ENCODE assay signal across 13 cellular contexts in genomic region chr14:102799684-102800562, GRCh38. TPM values are rescaled to one million over a fixed set of nuclear protein-coding genes. Genes with fewer than 3 reads are reported as not detected.
DNase-seq lines count a peak whose midpoint lies in the region; ATAC-seq and TF ChIP-seq lines count a peak whose summit lies in the region.
"Had no signal": no experiment of that assay in that cellular context is flagged by ENCODE, and none has a peak within 500 bp of the region (broad histone marks: within the 10 kb centered on the region; RNA-seq: fewer than 3 reads in every experiment).

No MANE protein-coding gene starts in this region.

- peak overlapping the region; percentile 12 for H3K4me3 Mint-ChIP-seq in activated naive CD8-positive, alpha-beta T cell treated with anti-CD3 and anti-CD28 coated beads, Interleukin-2, amount 50 U/mL, for 24 hours
- H3K4me3 Mint-ChIP-seq in activated CD8-positive, alpha-beta memory T cell treated with anti-CD3 and anti-CD28 coated beads, Interleukin-2, amount 10 ng/mL, durations not matched to agents 7 days and 5 days, result no peak overlapping the region

- H4K20me1 ChIP-seq in GM23248 (ENCODE audit: insufficient read depth), result no peaks in the 10 kb centered on the region

- no peak for ATAC-seq in activated naive CD8-positive, alpha-beta T cell treated with anti-CD3 and anti-CD28 coated beads, Interleukin-2, amount 50 U/mL, for 24 hours
- no peak for ATAC-seq in GM19463 (IDR thresholded peaks at IDR 0.05; ENCODE audit: unreplicated experiment)
- no peak for ATAC-seq in activated CD8-positive, alpha-beta memory T cell treated with anti-CD3 and anti-CD28 coated beads, Interleukin-2, amount 10 ng/mL, durations not matched to agents 7 days and 5 days

- H3K79me2 ChIP-seq in GM23248 (ENCODE audit: insufficient read depth), result peaks cover 84% of the 10 kb centered on the region

- no peak overlapping the region for H2AFZ ChIP-seq in GM23248
- H2AFZ ChIP-seq: PC-9 had no signal

- peak overlapping the region; percentile 14 for H3K27ac Mint-ChIP-seq in activated naive CD8-positive, alpha-beta T cell treated with anti-CD3 and anti-CD28 coated beads, Interleukin-2, amount 50 U/mL, for 24 hours
- no peak overlapping the region for H3K27ac Mint-ChIP-seq in activated CD8-positive, alpha-beta memory T cell treated with anti-CD3 and anti-CD28 coated beads, Interleukin-2, amount 10 ng/mL, durations not matched to agents 7 days and 5 days

- in situ Hi-C loops in GM23248 (cut with MboI), result no loop called here

- DNase-seq in AG09319 (ENCODE audit: extremely low read depth, low read depth) (peak; percentile 93), GM23248 (peak; percentile 82), kidney tubule cell (ENCODE audit: low spot score) (peak; percentile 73), Ammon's horn (ENCODE audit: low spot score) (no peak)
- no peak for DNase-seq in activated naive CD8-positive, alpha-beta T cell treated with anti-CD3 and anti-CD28 coated beads, Interleukin-2, amount 50 U/mL, for 24 hours
- DNase-seq in activated CD8-positive, alpha-beta memory T cell treated with anti-CD3 and anti-CD28 coated beads, Interleukin-2, amount 10 ng/mL, durations not matched to agents 7 days and 5 days, result no peak
- DNase-seq in activated T-cell treated with anti-CD3 and anti-CD28 coated beads, Interleukin-2, amount 50 U/mL, for 48 hours, result no peak
- DNase-seq: activated CD4-positive, alpha-beta T cell treated with anti-CD3 and anti-CD28 coated beads for 1 hour; caudate nucleus; NCI-H1417; PC-9; stimulated activated naive CD4-positive, alpha-beta T cell treated with Interleukin-2 at 50 U/mL for 16 hours had no signal

- peaks cover 31% of the 10 kb centered on the region for H3F3A ChIP-seq in GM23248 (ENCODE audit: insufficient read depth)

- no peaks in the 10 kb centered on the region for H3K36me3 ChIP-seq in GM23248 (ENCODE audit: low read depth)

- peak overlapping the region; percentile 47 for H3K27ac ChIP-seq in GM23248
- H3K27ac ChIP-seq: PC-9 had no signal

- CTCF ChIA-PET in activated CD8-positive, alpha-beta memory T cell treated with anti-CD3 and anti-CD28 coated beads, Interleukin-2, amount 10 ng/mL, durations not matched to agents 7 days and 5 days (lab: Charles Lee), result no interaction called here

- no peaks in the 10 kb centered on the region for H3K9me3 ChIP-seq in GM23248 (ENCODE audit: low read depth)

- 69 to 72% methylated on average over 8 of the region's 8 CpGs for WGBS in GM23248 (ENCODE audit: low coverage in 1 of 2, low lambda C conversion rate in 2 of 2, missing lambda C conversion rate in 2 of 2), 2 experiments

- peaks cover 24% of the 10 kb centered on the region for H3K4me1 ChIP-seq in GM23248 (ENCODE audit: insufficient read depth)

- H3K27me3 Mint-ChIP-seq in activated naive CD8-positive, alpha-beta T cell treated with anti-CD3 and anti-CD28 coated beads, Interleukin-2, amount 50 U/mL, for 24 hours, result no peaks in the 10 kb centered on the region
- no peaks in the 10 kb centered on the region for H3K27me3 Mint-ChIP-seq in activated CD8-positive, alpha-beta memory T cell treated with anti-CD3 and anti-CD28 coated beads, Interleukin-2, amount 10 ng/mL, durations not matched to agents 7 days and 5 days

- peaks cover 19% of the 10 kb centered on the region for H3K36me3 Mint-ChIP-seq in activated naive CD8-positive, alpha-beta T cell treated with anti-CD3 and anti-CD28 coated beads, Interleukin-2, amount 50 U/mL, for 24 hours (ENCODE audit: low read depth)
- H3K36me3 Mint-ChIP-seq in activated CD8-positive, alpha-beta memory T cell treated with anti-CD3 and anti-CD28 coated beads, Interleukin-2, amount 10 ng/mL, durations not matched to agents 7 days and 5 days, result peaks cover 12% of the 10 kb centered on the region

- no peaks in the 10 kb centered on the region for H3K9me2 ChIP-seq in GM23248 (ENCODE audit: insufficient read depth)

- H3K27me3 ChIP-seq in GM23248 (replicated peaks; ENCODE audit: insufficient read depth), result no peaks in the 10 kb centered on the region

- peaks cover 63% of the 10 kb centered on the region for H3K4me1 Mint-ChIP-seq in activated naive CD8-positive, alpha-beta T cell treated with anti-CD3 and anti-CD28 coated beads, Interleukin-2, amount 50 U/mL, for 24 hours
- peaks cover 50% of the 10 kb centered on the region for H3K4me1 Mint-ChIP-seq in activated CD8-positive, alpha-beta memory T cell treated with anti-CD3 and anti-CD28 coated beads, Interleukin-2, amount 10 ng/mL, durations not matched to agents 7 days and 5 days

- H3K4me3 ChIP-seq in GM23248, result no peak overlapping the region
- H3K4me3 ChIP-seq: PC-9 had no signal

- no peak overlapping the region for H3K9ac ChIP-seq in GM23248

- no peak for TF ChIP-seq CTCF in AG09319 (IDR thresholded peaks at IDR 0.05; ENCODE audit: low read depth, low read length)

- no peaks in the 10 kb centered on the region for H3K9me3 Mint-ChIP-seq in activated naive CD8-positive, alpha-beta T cell treated with anti-CD3 and anti-CD28 coated beads, Interleukin-2, amount 50 U/mL, for 24 hours
- no peaks in the 10 kb centered on the region for H3K9me3 Mint-ChIP-seq in activated CD8-positive, alpha-beta memory T cell treated with anti-CD3 and anti-CD28 coated beads, Interleukin-2, amount 10 ng/mL, durations not matched to agents 7 days and 5 days (ENCODE audit: low read depth)

- H3K4me2 ChIP-seq in GM23248 (ENCODE audit: unreplicated experiment), result peak overlapping the region; percentile 18
- H3K4me2 ChIP-seq: PC-9 had no signal

RNA-seq across cellular contexts. Expression of gene TRAF3, which starts 22.7 kb away (rescaled TPM):
- total RNA-seq in GM23248 (2014; rRNA removed; shearing (Covaris generic)), result 17.9 and 18.6 TPM in 2 replicates
- polyA plus RNA-seq in GM23248 (2016; fragmentation: Nextera tagmentation; extraction: Ambion mirVana), result 7.8 and 7.9 TPM in 2 replicates
- 10 to 100 TPM; 49.5 to 78.1 TPM for total RNA-seq in activated CD8-positive, alpha-beta memory T cell treated with anti-CD3 and anti-CD28 coated beads, Interleukin-2, amount 10 ng/mL, durations not matched to agents 7 days and 5 days

Comparison
In these comparisons a context has a peak if more than half of its experiments do, and no peak if none do; other contexts are left out.
1. DNase-seq: peak in AG09319 (single experiment), GM23248 (single experiment) and kidney tubule cell (single experiment); none in activated naive CD8-positive, alpha-beta T cell treated with anti-CD3 and anti-CD28 coated beads, Interleukin-2, amount 50 U/mL, for 24 hours (single experiment), activated CD8-positive, alpha-beta memory T cell treated with anti-CD3 and anti-CD28 coated beads, Interleukin-2, amount 10 ng/mL, durations not matched to agents 7 days and 5 days (single experiment), activated T-cell treated with anti-CD3 and anti-CD28 coated beads, Interleukin-2, amount 50 U/mL, for 48 hours (0 of 2) and Ammon's horn (single experiment).